ENCODE assay signal across 15 cellular contexts in the genomic region with DNA sequence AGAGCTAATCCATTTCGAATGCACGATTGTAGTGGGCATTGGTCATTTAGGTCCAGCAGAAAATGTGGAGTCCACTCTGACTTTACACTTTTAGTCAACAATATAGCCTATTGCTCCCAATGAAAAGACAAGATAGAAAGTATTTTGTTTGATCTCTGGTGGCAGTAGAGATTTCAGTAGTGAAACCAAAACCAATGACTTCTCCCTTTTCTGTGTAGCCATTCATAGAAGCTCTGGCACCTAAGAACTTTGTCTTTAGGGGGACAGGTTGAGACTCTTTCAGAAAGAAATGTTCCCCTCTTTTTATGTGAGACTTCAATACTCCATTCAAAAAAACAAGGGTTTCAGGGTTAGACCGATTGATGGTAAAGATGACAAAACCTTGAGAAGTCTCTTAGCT.
DNase-seq lines count a peak whose midpoint lies in the region; ATAC-seq and TF ChIP-seq lines count a peak whose summit lies in the region.
"Had no signal": no experiment of that assay in that cellular context is flagged by ENCODE, and none has a peak within 500 bp of the region (broad histone marks: within the 10 kb centered on the region; RNA-seq: fewer than 3 reads in every experiment).

No MANE protein-coding gene starts in this region.

- no peak overlapping the region for H3K27ac Mint-ChIP-seq in chondrocyte (ENCODE audit: unreplicated experiment)
- H3K27ac Mint-ChIP-seq in activated CD8-positive, alpha-beta T cell treated with anti-CD3 and anti-CD28 coated beads for 36 hours: no peak overlapping the region
- H3K27ac Mint-ChIP-seq: activated T-cell treated with anti-CD3 and anti-CD28 coated beads, Interleukin-2, amount 50 U/mL, for 72 hours; HFFc6 had no signal

- peaks cover 5% of the 10 kb centered on the region for H3K9me3 Mint-ChIP-seq in chondrocyte (ENCODE audit: low read depth)
- H3K9me3 Mint-ChIP-seq in activated CD8-positive, alpha-beta T cell treated with anti-CD3 and anti-CD28 coated beads for 36 hours: no peaks in the 10 kb centered on the region

- no peak for DNase-seq in chondrocyte (ENCODE audit: low spot score)
- DNase-seq in activated CD8-positive, alpha-beta T cell treated with anti-CD3 and anti-CD28 coated beads for 36 hours: no peak
- no peak for DNase-seq in OCI-M2 (lab: John Stamatoyannopoulos, UW; ENCODE audit: unreplicated experiment)
- DNase-seq in activated CD8-positive, alpha-beta memory T cell treated with anti-CD3 and anti-CD28 coated beads for 24 hours: no peak
- DNase-seq: activated T-cell treated with anti-CD3 and anti-CD28 coated beads, Interleukin-2, amount 50 U/mL, for 72 hours; HFFc6; Karpas-422; NCI-H2029 treated with DMSO at 0.1 percent for 48 hours; posterior cingulate gyrus; stimulated activated CD4-positive, alpha-beta T cell treated with anti-CD3 and anti-CD28 coated beads, Interleukin-2, amount 100 ng/mL, for 24 hours; stimulated activated naive CD4-positive, alpha-beta T cell had no signal

- H3K4me1 Mint-ChIP-seq in chondrocyte (ENCODE audit: low read depth): no peaks in the 10 kb centered on the region
- H3K4me1 Mint-ChIP-seq in activated CD8-positive, alpha-beta T cell treated with anti-CD3 and anti-CD28 coated beads for 36 hours (ENCODE audit: low read depth): no peaks in the 10 kb centered on the region

- H3K4me3 Mint-ChIP-seq in chondrocyte (ENCODE audit: unreplicated experiment): no peak overlapping the region
- H3K4me3 Mint-ChIP-seq in activated CD8-positive, alpha-beta T cell treated with anti-CD3 and anti-CD28 coated beads for 36 hours: no peak overlapping the region
- H3K4me3 Mint-ChIP-seq: activated T-cell treated with anti-CD3 and anti-CD28 coated beads, Interleukin-2, amount 50 U/mL, for 72 hours; HFFc6 had no signal

- CTCF ChIA-PET in activated CD8-positive, alpha-beta T cell treated with anti-CD3 and anti-CD28 coated beads for 36 hours (lab: Charles Lee): no interaction called here

- intact Hi-C loops in activated CD8-positive, alpha-beta T cell treated with anti-CD3 and anti-CD28 coated beads for 36 hours (cut with micrococcal nuclease): no loop called here

- no peaks in the 10 kb centered on the region for H3K27me3 Mint-ChIP-seq in chondrocyte (ENCODE audit: low read depth)
- H3K27me3 Mint-ChIP-seq in activated CD8-positive, alpha-beta T cell treated with anti-CD3 and anti-CD28 coated beads for 36 hours: no peaks in the 10 kb centered on the region

- POLR2A ChIA-PET in activated CD8-positive, alpha-beta T cell treated with anti-CD3 and anti-CD28 coated beads for 36 hours (lab: Charles Lee): no interaction called here

- ATAC-seq in GM18858 (IDR thresholded peaks at IDR 0.05; ENCODE audit: unreplicated experiment) (peak; percentile 95), GM21515 (IDR thresholded peaks at IDR 0.05; ENCODE audit: unreplicated experiment) (peak; percentile 88), HG03025 (IDR thresholded peaks at IDR 0.05; ENCODE audit: low FRiP score, unreplicated experiment) (peak; percentile 91), HG03565 (IDR thresholded peaks at IDR 0.05; ENCODE audit: unreplicated experiment) (peak; percentile 94)
- ATAC-seq in activated CD8-positive, alpha-beta T cell treated with anti-CD3 and anti-CD28 coated beads for 36 hours: no peak
- ATAC-seq: activated T-cell treated with anti-CD3 and anti-CD28 coated beads, Interleukin-2, amount 50 U/mL, for 72 hours had no signal

- no peaks in the 10 kb centered on the region for H3K36me3 Mint-ChIP-seq in chondrocyte (ENCODE audit: low read depth)
- H3K36me3 Mint-ChIP-seq in activated CD8-positive, alpha-beta T cell treated with anti-CD3 and anti-CD28 coated beads for 36 hours (ENCODE audit: low read depth): no peaks in the 10 kb centered on the region

- TF ChIP-seq CTCF in chondrocyte (IDR thresholded peaks at IDR 0.05): no peak
- no peak for TF ChIP-seq CTCF in activated CD8-positive, alpha-beta T cell treated with anti-CD3 and anti-CD28 coated beads for 36 hours (IDR thresholded peaks at IDR 0.05)
